ENCODE assay signal across 23 cellular contexts in the genomic region with DNA sequence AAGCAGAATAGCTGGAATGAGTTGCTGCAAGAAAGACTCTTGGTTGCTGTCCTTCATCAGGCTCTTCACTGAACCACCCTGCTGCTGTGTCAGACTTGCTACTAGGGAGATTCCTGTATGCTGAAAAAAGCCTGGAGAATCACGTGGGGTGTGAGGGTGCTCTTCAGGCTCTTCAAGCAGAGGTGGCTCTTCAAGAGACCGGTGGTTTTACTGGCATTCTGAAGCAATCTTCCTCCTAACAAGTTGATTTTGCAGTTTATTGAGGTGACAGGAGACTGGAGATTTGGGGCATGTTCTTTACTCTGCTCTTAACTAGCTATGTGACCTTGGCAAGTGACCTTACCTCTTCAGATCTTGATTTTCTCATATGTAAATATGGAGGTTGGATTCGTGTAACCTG. TPM values are rescaled to one million over a fixed set of nuclear protein-coding genes. Genes with fewer than 3 reads are reported as not detected.
DNase-seq lines count a peak whose midpoint lies in the region; ATAC-seq and TF ChIP-seq lines count a peak whose summit lies in the region.
"Had no signal": no experiment of that assay in that cellular context is flagged by ENCODE, and none has a peak within 500 bp of the region (broad histone marks: within the 10 kb centered on the region; RNA-seq: fewer than 3 reads in every experiment).

No MANE protein-coding gene starts in this region.

- H3K27ac ChIP-seq in left ventricle myocardium inferior (replicated peaks): peak overlapping the region; percentile 45
- H3K27ac ChIP-seq: SJCRH30 had no signal

- peaks cover 7% of the 10 kb centered on the region for H3K9me3 ChIP-seq in left ventricle myocardium inferior (replicated peaks)
- H3K9me3 ChIP-seq: MG63 had no signal

- H3K4me1 ChIP-seq in left ventricle myocardium inferior: peaks cover 38% of the 10 kb centered on the region
- H3K4me1 ChIP-seq: SJCRH30 had no signal

- no peaks in the 10 kb centered on the region for H3K27me3 ChIP-seq in left ventricle myocardium inferior (ENCODE audit: low read depth)
- H3K27me3 ChIP-seq: SJCRH30 had no signal

- intact Hi-C loops in left ventricle myocardium inferior (cut with micrococcal nuclease) (no loop called here), head of caudate nucleus (cut with DNase I) (no loop called here)

- no peak overlapping the region for H3K4me3 ChIP-seq in left ventricle myocardium inferior
- H3K4me3 ChIP-seq: MG63, SJCRH30 had no signal

- peak; percentile 46 for ATAC-seq in HG02885 (IDR thresholded peaks at IDR 0.05; ENCODE audit: poor library complexity, unreplicated experiment)
- ATAC-seq in HG02840 (IDR thresholded peaks at IDR 0.05; ENCODE audit: low FRiP score, unreplicated experiment): no peak

- TF ChIP-seq CTCF in left ventricle myocardium inferior (IDR thresholded peaks at IDR 0.05; ENCODE audit: borderline replicate concordance) (no peak), GM20000 (IDR thresholded peaks at IDR 0.05; ENCODE audit: extremely low read depth, missing control alignments) (no peak)

- no peaks in the 10 kb centered on the region for H3K36me3 ChIP-seq in left ventricle myocardium inferior
- H3K36me3 ChIP-seq: MG63, SJCRH30 had no signal

- peak; percentile 25 to 32 for DNase-seq in NCI-H187 (lab: John Stamatoyannopoulos, UW)
- DNase-seq in NCI-H187 treated with DMSO at 0.1 percent for 48 hours (lab: John Stamatoyannopoulos, UW): no peak
- no peak for DNase-seq in left ventricle myocardium inferior
- peak; percentile 43 for DNase-seq in superior temporal gyrus (ENCODE audit: extremely low spot score)
- no peak for DNase-seq in GM20000 (ENCODE audit: low spot score)
- no peak for DNase-seq in head of caudate nucleus
- DNase-seq: 8988T; Calu3; CD4-positive, alpha-beta memory T cell; H7; IMR-90; Karpas-422; MG63; NCI-H1092 treated with DMSO at 0.1 percent for 48 hours; NCI-H1694; NCI-H2171; NCI-H446; NCI-H774; RPMI8226; SJCRH30 had no signal

RNA-seq across cellular contexts. Expression of a gene that starts 14.1 kb away (rescaled TPM):
- 3.6 TPM for total RNA-seq in left ventricle myocardium inferior
- total RNA-seq: CD4-positive, alpha-beta memory T cell; HT1080 had no signal

Comparison
In these comparisons a context has a peak if more than half of its experiments do, and no peak if none do; other contexts are left out.
1. DNase-seq: peak in NCI-H187 (2 of 2) and superior temporal gyrus (single experiment); none in NCI-H187 treated with DMSO at 0.1 percent for 48 hours (single experiment), left ventricle myocardium inferior (single experiment), GM20000 (single experiment) and head of caudate nucleus (0 of 42).